20 cellular contexts compared by ENCODE assay signal in genomic region chr5:11174601-11175000, GRCh38.
A peak's percentile ranks its signal among the peaks of the same experiment; 100 is the strongest.
DNase-seq lines count a peak whose midpoint lies in the region; ATAC-seq and TF ChIP-seq lines count a peak whose summit lies in the region.
"Had no signal": no experiment of that assay in that cellular context is flagged by ENCODE, and none has a peak within 500 bp of the region (broad histone marks: within the 10 kb centered on the region; RNA-seq: fewer than 3 reads in every experiment).

No MANE protein-coding gene starts in this region.

- ATAC-seq in GM19035 (IDR thresholded peaks at IDR 0.05; ENCODE audit: unreplicated experiment) = no peak
- ATAC-seq: CD8-positive, alpha-beta T cell; HCT116 had no signal

- H2AFZ ChIP-seq in Karpas-422 (ENCODE audit: low read length) = no peak overlapping the region
- no peak overlapping the region for H2AFZ ChIP-seq in mesenchymal stem cell (ENCODE audit: low read depth, low read length)

- no peak for TF ChIP-seq CTCF in epithelial cell of proximal tubule (conservative IDR thresholded peaks at IDR 0.05; ENCODE audit: low read depth, low read length)

- H3K27ac ChIP-seq in Karpas-422 (ENCODE audit: low read length) (no peak overlapping the region), mesenchymal stem cell (ENCODE audit: low read length, poor library complexity, severe bottlenecking) (no peak overlapping the region)
- H3K27ac ChIP-seq: BLaER1, HL-60 had no signal

- no peak overlapping the region for H4K91ac ChIP-seq in mesenchymal stem cell (ENCODE audit: low read length)

- H3K4me3 ChIP-seq in Karpas-422 (ENCODE audit: low read length) (no peak overlapping the region), epithelial cell of proximal tubule (ENCODE audit: low read depth, low read length) (no peak overlapping the region), mesenchymal stem cell (ENCODE audit: insufficient read depth in 1 of 2, low read depth in 1 of 2, low read length in 2 of 2) (no peak overlapping the region)
- H3K4me3 ChIP-seq: BLaER1 had no signal

- DNase-seq in EH (ENCODE audit: low read depth) = peak; percentile 6
- DNase-seq in Karpas-422 = peak; percentile 4
- DNase-seq in epithelial cell of proximal tubule (ENCODE audit: low read depth) = peak; percentile 27
- peak; percentile 56 for DNase-seq in left kidney (ENCODE audit: low read depth, low spot score)
- no peak for DNase-seq in mesenchymal stem cell
- no peak for DNase-seq in NCI-H2107 (lab: John Stamatoyannopoulos, UW)
- no peak for DNase-seq in KBM-7
- DNase-seq: 8988T; CD8-positive, alpha-beta T cell; DMS 273 treated with DMSO at 0.1 percent for 48 hours; DMS53; DND-41; GOT3; H7; HFFc6; IMR-90 had no signal

- no peak overlapping the region for H2BK120ac ChIP-seq in mesenchymal stem cell (ENCODE audit: low read depth, low read length)

- H3K79me1 ChIP-seq in mesenchymal stem cell (replicated peaks; ENCODE audit: low read length, poor library complexity, severe bottlenecking) = no peaks in the 10 kb centered on the region

- no peak overlapping the region for H3K4me2 ChIP-seq in Karpas-422 (ENCODE audit: low read depth, low read length, poor library complexity, severe bottlenecking)
- no peak overlapping the region for H3K4me2 ChIP-seq in mesenchymal stem cell (ENCODE audit: low read length, poor library complexity, severe bottlenecking)
- H3K4me2 ChIP-seq: BLaER1 had no signal

- no peaks in the 10 kb centered on the region for H3K9me2 ChIP-seq in Karpas-422 (replicated peaks; ENCODE audit: insufficient read depth, low read length)

- H3K4ac ChIP-seq in mesenchymal stem cell (ENCODE audit: low read depth in 1 of 2, low read length in 2 of 2) = no peak overlapping the region

- H3K9me3 ChIP-seq in Karpas-422 (ENCODE audit: low read length) = no peaks in the 10 kb centered on the region
- H3K9me3 ChIP-seq in mesenchymal stem cell (ENCODE audit: control insufficient read depth, low read length) = no peaks in the 10 kb centered on the region

- no peak overlapping the region for H2AK5ac ChIP-seq in mesenchymal stem cell (ENCODE audit: low read length, severe bottlenecking)

- no peak overlapping the region for H3K18ac ChIP-seq in mesenchymal stem cell (ENCODE audit: low read depth in 1 of 2, low read length in 2 of 2)

- H3K4me1 ChIP-seq in Karpas-422 (ENCODE audit: low read length) (no peaks in the 10 kb centered on the region), mesenchymal stem cell (ENCODE audit: control insufficient read depth, insufficient read depth, low read depth, low read length) (no peaks in the 10 kb centered on the region)

- H3K36me3 ChIP-seq in Karpas-422 (ENCODE audit: insufficient read depth, low read length) (no peaks in the 10 kb centered on the region), mesenchymal stem cell (ENCODE audit: control insufficient read depth in 1 of 2, insufficient read depth in 2 of 2, low read depth in 1 of 2, low read length in 2 of 2) (no peaks in the 10 kb centered on the region)
- H3K36me3 ChIP-seq: BLaER1 had no signal

- in situ Hi-C loops in KBM-7 (cut with MboI; ENCODE audit: low pct_unique_long_range_greater_than_20kb, low sequenced_read_pairs) = no loop called here

- no peak overlapping the region for H2BK12ac ChIP-seq in mesenchymal stem cell (ENCODE audit: low read length in 2 of 2)

- 87% methylated on average over 7 of the region's 7 CpGs for WGBS in mesenchymal stem cell

- no peak overlapping the region for H2BK15ac ChIP-seq in mesenchymal stem cell (ENCODE audit: low read depth, poor library complexity, severe bottlenecking)

- H3K14ac ChIP-seq in mesenchymal stem cell (ENCODE audit: low read length in 2 of 2) = no peak overlapping the region

- H3K27me3 ChIP-seq in Karpas-422 (ENCODE audit: low read length) (no peaks in the 10 kb centered on the region), mesenchymal stem cell (ENCODE audit: control insufficient read depth in 1 of 2, insufficient read depth in 1 of 2, low read length in 2 of 2) (peaks cover 3 to 7% of the 10 kb centered on the region in 2 experiments)
- H3K27me3 ChIP-seq: BLaER1 had no signal

- H4K20me1 ChIP-seq in Karpas-422 (ENCODE audit: insufficient read depth, low read depth, low read length) = no peaks in the 10 kb centered on the region
- H4K20me1 ChIP-seq: BLaER1 had no signal

- H4K8ac ChIP-seq in mesenchymal stem cell (ENCODE audit: low read length) = no peak overlapping the region

- H3K23ac ChIP-seq in mesenchymal stem cell (ENCODE audit: low read length in 2 of 2) = no peak overlapping the region

- H2BK5ac ChIP-seq in mesenchymal stem cell (ENCODE audit: low read depth, low read length, poor library complexity, severe bottlenecking) = no peak overlapping the region

- no peak overlapping the region for H3K9ac ChIP-seq in Karpas-422 (ENCODE audit: low read length)
- no peak overlapping the region for H3K9ac ChIP-seq in mesenchymal stem cell (ENCODE audit: low read length)
- H3K9ac ChIP-seq: BLaER1 had no signal

- no peaks in the 10 kb centered on the region for H3K79me2 ChIP-seq in Karpas-422 (ENCODE audit: low read length)

Comparison
In these comparisons a context has a peak if more than half of its experiments do, and no peak if none do; other contexts are left out.
1. DNase-seq: peak in EH (single experiment), Karpas-422 (single experiment), epithelial cell of proximal tubule (single experiment) and left kidney (single experiment); none in mesenchymal stem cell (single experiment), NCI-H2107 (single experiment) and KBM-7 (single experiment).